17 cellular contexts compared by ENCODE assay signal in the genomic region with DNA sequence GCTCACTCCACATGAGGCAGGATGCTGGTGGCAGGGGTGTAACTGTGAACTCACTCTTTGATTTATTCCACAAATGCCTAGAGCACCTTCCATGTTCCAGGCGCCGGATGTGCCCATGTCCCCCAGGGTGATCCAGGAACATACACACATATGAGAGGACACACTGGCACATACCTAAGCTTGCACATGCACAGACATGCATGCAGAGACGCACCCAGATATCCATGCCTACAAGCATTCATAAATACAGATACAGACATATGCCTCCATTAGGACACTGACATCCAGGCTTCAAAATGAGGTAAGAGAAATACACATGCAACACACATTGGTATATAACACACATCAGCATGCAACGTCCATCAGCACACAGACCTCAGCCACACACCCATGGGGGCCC. TPM values are rescaled to one million over a fixed set of nuclear protein-coding genes. Genes with fewer than 3 reads are reported as not detected.
DNase-seq lines count a peak whose midpoint lies in the region; ATAC-seq, FAIRE-seq and TF ChIP-seq lines count a peak whose summit lies in the region.
"Had no signal": no experiment of that assay in that cellular context is flagged by ENCODE, and none has a peak within 500 bp of the region (broad histone marks: within the 10 kb centered on the region; RNA-seq: fewer than 3 reads in every experiment).

No MANE protein-coding gene starts in this region.

- DNase-seq in Right ventricle myocardium inferior (ENCODE audit: missing footprints) (peak; percentile 25), right cardiac atrium (no peak), putamen (ENCODE audit: low spot score) (no peak), GM19239 (ENCODE audit: insufficient read length, low spot score) (no peak), endodermal cell (no peak)
- DNase-seq in activated CD8-positive, alpha-beta T cell treated with anti-CD3 and anti-CD28 coated beads for 36 hours = no peak
- DNase-seq: NCI-H1417 treated with DMSO at 0.1 percent for 48 hours had no signal

- H3K9me3 ChIP-seq in right cardiac atrium (ENCODE audit: control insufficient read depth, low read length) (no peaks in the 10 kb centered on the region), endodermal cell (ENCODE audit: control insufficient read depth, low read length) (no peaks in the 10 kb centered on the region)
- H3K9me3 ChIP-seq: spleen had no signal

- no peaks in the 10 kb centered on the region for H3K36me3 ChIP-seq in endodermal cell (ENCODE audit: control insufficient read depth, insufficient read depth, low read length)
- H3K36me3 ChIP-seq: WERI-Rb-1 had no signal

- H3K27me3 ChIP-seq in right cardiac atrium (ENCODE audit: control insufficient read depth, insufficient read depth) (no peaks in the 10 kb centered on the region), endodermal cell (ENCODE audit: control insufficient read depth, insufficient read depth, low read length, poor library complexity, severe bottlenecking) (no peaks in the 10 kb centered on the region)
- H3K27me3 ChIP-seq: spleen had no signal

- H3K9ac ChIP-seq in endodermal cell (ENCODE audit: extremely low read depth, low read length, poor library complexity, severe bottlenecking) = no peak overlapping the region

- POLR2A ChIA-PET in activated CD8-positive, alpha-beta T cell treated with anti-CD3 and anti-CD28 coated beads for 36 hours (lab: Charles Lee) = interaction anchor here (1.0 kb wide), 1 partner anchor 33 kb away, joined by 4 read pairs; no protein-coding TSS in a partner anchor

- H3K36me3 Mint-ChIP-seq in activated CD8-positive, alpha-beta T cell treated with anti-CD3 and anti-CD28 coated beads for 36 hours (ENCODE audit: low read depth) = peaks cover 47% of the 10 kb centered on the region
- no peaks in the 10 kb centered on the region for H3K36me3 Mint-ChIP-seq in endodermal cell (ENCODE audit: low read depth)

- no peak for FAIRE-seq in GM19239 (lab: Jason Lieb, UNC)
- FAIRE-seq: colon, frontal cortex, GM12892, H54 had no signal

- 91% methylated on average over 4 of the region's 4 CpGs for WGBS in right cardiac atrium
- WGBS in endodermal cell (ENCODE audit: insufficient coverage in 1 of 2, insufficient read length in 1 of 2), 2 experiments = 82 to 87% methylated on average over 2 to 4 of the region's 4 CpGs

- H3K4me3 ChIP-seq in right cardiac atrium (ENCODE audit: low read length) = no peak overlapping the region
- no peak overlapping the region for H3K4me3 ChIP-seq in endodermal cell (ENCODE audit: low read length)

- no peaks in the 10 kb centered on the region for H3K9me3 Mint-ChIP-seq in activated CD8-positive, alpha-beta T cell treated with anti-CD3 and anti-CD28 coated beads for 36 hours
- no peaks in the 10 kb centered on the region for H3K9me3 Mint-ChIP-seq in endodermal cell
- H3K9me3 Mint-ChIP-seq: CD8-positive, alpha-beta T cell had no signal

- CTCF ChIA-PET in activated CD8-positive, alpha-beta T cell treated with anti-CD3 and anti-CD28 coated beads for 36 hours (lab: Charles Lee) = interaction anchor here (1.5 to 2.5 kb wide), 6 partner anchors 18 to 141 kb away, joined by 4 to 9 read pairs (median 6); a partner anchor contains a TSS

- H3K4me3 Mint-ChIP-seq in activated CD8-positive, alpha-beta T cell treated with anti-CD3 and anti-CD28 coated beads for 36 hours = peak overlapping the region; percentile 95
- H3K4me3 Mint-ChIP-seq in endodermal cell = no peak overlapping the region
- H3K4me3 Mint-ChIP-seq: CD8-positive, alpha-beta T cell had no signal

- TF ChIP-seq CTCF in activated CD8-positive, alpha-beta T cell treated with anti-CD3 and anti-CD28 coated beads for 36 hours (IDR thresholded peaks at IDR 0.05) = no peak
- TF ChIP-seq CTCF in endodermal cell (conservative IDR thresholded peaks at IDR 0.05) = no peak

- peaks cover 23% of the 10 kb centered on the region for H3K4me1 Mint-ChIP-seq in activated CD8-positive, alpha-beta T cell treated with anti-CD3 and anti-CD28 coated beads for 36 hours (ENCODE audit: low read depth)
- H3K4me1 Mint-ChIP-seq in endodermal cell = peaks cover 6% of the 10 kb centered on the region

- H3K4me1 ChIP-seq in right cardiac atrium (ENCODE audit: control insufficient read depth, insufficient read depth, low read length) (no peaks in the 10 kb centered on the region), endodermal cell (ENCODE audit: control insufficient read depth, insufficient read depth, low read length) (no peaks in the 10 kb centered on the region)

- intact Hi-C loops in Right ventricle myocardium inferior (cut with DNase I) = loop anchor here (1.0 kb wide), 1 partner anchor 125 kb away; a partner anchor contains a TSS
- intact Hi-C loops in right cardiac atrium (cut with DNase I) = loop anchor here (2.0 to 10.0 kb wide), 4 partner anchors 123 to 223 kb away; a partner anchor contains a TSS
- intact Hi-C loops in activated CD8-positive, alpha-beta T cell treated with anti-CD3 and anti-CD28 coated beads for 36 hours (cut with micrococcal nuclease) = no loop called here

- H3K27ac ChIP-seq in right cardiac atrium (ENCODE audit: low read length) = no peak overlapping the region
- H3K27ac ChIP-seq in endodermal cell (ENCODE audit: low read depth, low read length) = no peak overlapping the region
- H3K27ac ChIP-seq: WERI-Rb-1 had no signal

- H3K27me3 Mint-ChIP-seq in activated CD8-positive, alpha-beta T cell treated with anti-CD3 and anti-CD28 coated beads for 36 hours = no peaks in the 10 kb centered on the region
- H3K27me3 Mint-ChIP-seq in endodermal cell (ENCODE audit: insufficient read depth) = peaks cover 9% of the 10 kb centered on the region

- ATAC-seq in Right ventricle myocardium inferior (no peak), right cardiac atrium (no peak), esophagus mucosa (peak; percentile 17), GM19397 (IDR thresholded peaks at IDR 0.05; ENCODE audit: unreplicated experiment) (no peak)
- no peak for ATAC-seq in activated CD8-positive, alpha-beta T cell treated with anti-CD3 and anti-CD28 coated beads for 36 hours
- ATAC-seq: CD8-positive, alpha-beta T cell had no signal

- peak overlapping the region; percentile 75 for H3K27ac Mint-ChIP-seq in activated CD8-positive, alpha-beta T cell treated with anti-CD3 and anti-CD28 coated beads for 36 hours
- no peak overlapping the region for H3K27ac Mint-ChIP-seq in endodermal cell
- H3K27ac Mint-ChIP-seq: CD8-positive, alpha-beta T cell had no signal

RNA-seq across cellular contexts. Expression of a gene that starts 4.5 kb away (rescaled TPM):
- total RNA-seq in Right ventricle myocardium inferior = 0.19 TPM
- 1 to 10 TPM in 1 of 4 donors, under 1 TPM in 3; 0.17 to 1.5 (median 0.26) TPM for total RNA-seq in right cardiac atrium
- 0.81 TPM for polyA plus RNA-seq in right cardiac atrium
- total RNA-seq in activated CD8-positive, alpha-beta T cell treated with anti-CD3 and anti-CD28 coated beads for 36 hours = 10 to 100 TPM; 44.3 to 45.7 TPM
- total RNA-seq in esophagus mucosa = 0.28 TPM
- total RNA-seq in endodermal cell = not detected
- polyA plus RNA-seq in endodermal cell (2013, experiment 1 of 2) = not detected
- not detected for polyA plus RNA-seq in endodermal cell (2013, experiment 2 of 2)
- total RNA-seq: renal cortical epithelial cell had no signal

RNA-seq across cellular contexts. Expression of a gene that starts 15.6 kb away (rescaled TPM):
- 0.27 TPM for total RNA-seq in Right ventricle myocardium inferior
- 1 to 10 TPM in 1 of 4 donors, under 1 TPM in 3; 0.09 to 3.7 (median 0.43) TPM for total RNA-seq in right cardiac atrium
- 0.54 TPM for polyA plus RNA-seq in right cardiac atrium
- 100 to 1,000 TPM; 160 to 161 TPM for total RNA-seq in activated CD8-positive, alpha-beta T cell treated with anti-CD3 and anti-CD28 coated beads for 36 hours
- 0.24 TPM for total RNA-seq in esophagus mucosa
- total RNA-seq in endodermal cell = under 1 TPM; 0.31 to 0.77 TPM
- 0.78 TPM for polyA plus RNA-seq in endodermal cell (2013, experiment 1 of 2)
- polyA plus RNA-seq in endodermal cell (2013, experiment 2 of 2) = 0.87 TPM
- total RNA-seq: frontal cortex had no signal

RNA-seq across cellular contexts. Expression of a gene that starts 27.2 kb away (rescaled TPM):
- 8.2 TPM for total RNA-seq in Right ventricle myocardium inferior
- total RNA-seq in right cardiac atrium = 1 to 10 TPM; 7.0 to 9.0 (median 7.4) TPM
- 6.4 TPM for polyA plus RNA-seq in right cardiac atrium
- 1 to 10 TPM; 4.2 to 5.1 TPM for total RNA-seq in activated CD8-positive, alpha-beta T cell treated with anti-CD3 and anti-CD28 coated beads for 36 hours
- total RNA-seq in esophagus mucosa = 43.7 TPM
- total RNA-seq in endodermal cell = 10 to 100 TPM; 19.2 to 19.5 TPM
- polyA plus RNA-seq in endodermal cell (2013, experiment 1 of 2) = 8.4 TPM
- 10.1 TPM for polyA plus RNA-seq in endodermal cell (2013, experiment 2 of 2)

Comparison
In these comparisons a context has a peak if more than half of its experiments do, and no peak if none do; other contexts are left out.
1. RNA of a gene that starts 4.5 kb away (total RNA-seq): 44.3 to 45.7 TPM in activated CD8-positive, alpha-beta T cell treated with anti-CD3 and anti-CD28 coated beads for 36 hours; 0.17 to 1.5 TPM in right cardiac atrium, 0.28 TPM in esophagus mucosa (single experiment), 0.19 TPM in Right ventricle myocardium inferior (single experiment) and not detected in endodermal cell; every median in the first group is over 10 times any median in the second.
2. RNA of a gene that starts 15.6 kb away (total RNA-seq): 160 to 161 TPM in activated CD8-positive, alpha-beta T cell treated with anti-CD3 and anti-CD28 coated beads for 36 hours; 0.31 to 0.77 TPM in endodermal cell, 0.09 to 3.7 TPM in right cardiac atrium, 0.27 TPM in Right ventricle myocardium inferior (single experiment) and 0.24 TPM in esophagus mucosa (single experiment); every median in the first group is over 10 times any median in the second.